1 cellular context compared by ENCODE assay signal in the genomic region with DNA sequence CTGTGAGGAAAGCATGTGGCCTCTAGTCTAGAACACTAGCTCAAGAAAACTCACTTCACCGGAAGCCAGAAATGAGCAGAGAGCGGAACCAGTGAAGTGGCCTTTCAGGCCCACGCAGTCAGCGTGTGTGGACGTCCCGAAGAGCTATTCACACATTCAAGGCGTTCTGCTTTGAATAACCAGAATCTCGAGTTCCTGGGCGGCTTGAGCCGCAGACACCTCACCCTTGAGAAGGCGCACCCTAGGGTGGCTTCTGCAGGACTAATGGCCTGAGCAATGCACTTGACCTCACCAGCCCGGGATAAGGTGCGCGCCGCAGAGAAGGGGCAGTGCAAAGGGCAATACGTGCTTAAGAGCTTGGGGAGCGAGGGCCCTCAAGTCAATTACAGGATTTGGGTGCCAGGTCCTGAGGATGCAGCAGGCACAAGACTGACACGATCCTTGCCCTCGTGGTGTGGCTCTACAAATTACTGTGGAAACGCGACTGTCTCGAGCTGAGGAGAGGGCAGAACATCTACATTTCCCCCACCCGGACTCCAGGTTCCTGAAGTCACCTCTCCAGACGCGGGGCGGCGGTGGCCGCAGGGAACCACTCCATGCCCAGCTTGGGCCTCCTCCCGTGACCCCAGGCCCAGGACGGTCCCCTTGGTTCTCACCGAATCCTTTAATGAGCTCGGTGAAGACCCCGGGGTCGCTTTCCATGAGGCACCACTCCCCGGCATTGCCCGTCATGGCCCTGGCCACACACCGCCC.
TF ChIP-seq lines count a peak whose summit lies in the region.

No MANE protein-coding gene starts in this region.

TF ChIP-seq in K562, 482 proteins besides CTCF, POLR2A, EP300 and RAD21 (continued from another document and continues in another):
- TF ChIP-seq, protein P1, sequence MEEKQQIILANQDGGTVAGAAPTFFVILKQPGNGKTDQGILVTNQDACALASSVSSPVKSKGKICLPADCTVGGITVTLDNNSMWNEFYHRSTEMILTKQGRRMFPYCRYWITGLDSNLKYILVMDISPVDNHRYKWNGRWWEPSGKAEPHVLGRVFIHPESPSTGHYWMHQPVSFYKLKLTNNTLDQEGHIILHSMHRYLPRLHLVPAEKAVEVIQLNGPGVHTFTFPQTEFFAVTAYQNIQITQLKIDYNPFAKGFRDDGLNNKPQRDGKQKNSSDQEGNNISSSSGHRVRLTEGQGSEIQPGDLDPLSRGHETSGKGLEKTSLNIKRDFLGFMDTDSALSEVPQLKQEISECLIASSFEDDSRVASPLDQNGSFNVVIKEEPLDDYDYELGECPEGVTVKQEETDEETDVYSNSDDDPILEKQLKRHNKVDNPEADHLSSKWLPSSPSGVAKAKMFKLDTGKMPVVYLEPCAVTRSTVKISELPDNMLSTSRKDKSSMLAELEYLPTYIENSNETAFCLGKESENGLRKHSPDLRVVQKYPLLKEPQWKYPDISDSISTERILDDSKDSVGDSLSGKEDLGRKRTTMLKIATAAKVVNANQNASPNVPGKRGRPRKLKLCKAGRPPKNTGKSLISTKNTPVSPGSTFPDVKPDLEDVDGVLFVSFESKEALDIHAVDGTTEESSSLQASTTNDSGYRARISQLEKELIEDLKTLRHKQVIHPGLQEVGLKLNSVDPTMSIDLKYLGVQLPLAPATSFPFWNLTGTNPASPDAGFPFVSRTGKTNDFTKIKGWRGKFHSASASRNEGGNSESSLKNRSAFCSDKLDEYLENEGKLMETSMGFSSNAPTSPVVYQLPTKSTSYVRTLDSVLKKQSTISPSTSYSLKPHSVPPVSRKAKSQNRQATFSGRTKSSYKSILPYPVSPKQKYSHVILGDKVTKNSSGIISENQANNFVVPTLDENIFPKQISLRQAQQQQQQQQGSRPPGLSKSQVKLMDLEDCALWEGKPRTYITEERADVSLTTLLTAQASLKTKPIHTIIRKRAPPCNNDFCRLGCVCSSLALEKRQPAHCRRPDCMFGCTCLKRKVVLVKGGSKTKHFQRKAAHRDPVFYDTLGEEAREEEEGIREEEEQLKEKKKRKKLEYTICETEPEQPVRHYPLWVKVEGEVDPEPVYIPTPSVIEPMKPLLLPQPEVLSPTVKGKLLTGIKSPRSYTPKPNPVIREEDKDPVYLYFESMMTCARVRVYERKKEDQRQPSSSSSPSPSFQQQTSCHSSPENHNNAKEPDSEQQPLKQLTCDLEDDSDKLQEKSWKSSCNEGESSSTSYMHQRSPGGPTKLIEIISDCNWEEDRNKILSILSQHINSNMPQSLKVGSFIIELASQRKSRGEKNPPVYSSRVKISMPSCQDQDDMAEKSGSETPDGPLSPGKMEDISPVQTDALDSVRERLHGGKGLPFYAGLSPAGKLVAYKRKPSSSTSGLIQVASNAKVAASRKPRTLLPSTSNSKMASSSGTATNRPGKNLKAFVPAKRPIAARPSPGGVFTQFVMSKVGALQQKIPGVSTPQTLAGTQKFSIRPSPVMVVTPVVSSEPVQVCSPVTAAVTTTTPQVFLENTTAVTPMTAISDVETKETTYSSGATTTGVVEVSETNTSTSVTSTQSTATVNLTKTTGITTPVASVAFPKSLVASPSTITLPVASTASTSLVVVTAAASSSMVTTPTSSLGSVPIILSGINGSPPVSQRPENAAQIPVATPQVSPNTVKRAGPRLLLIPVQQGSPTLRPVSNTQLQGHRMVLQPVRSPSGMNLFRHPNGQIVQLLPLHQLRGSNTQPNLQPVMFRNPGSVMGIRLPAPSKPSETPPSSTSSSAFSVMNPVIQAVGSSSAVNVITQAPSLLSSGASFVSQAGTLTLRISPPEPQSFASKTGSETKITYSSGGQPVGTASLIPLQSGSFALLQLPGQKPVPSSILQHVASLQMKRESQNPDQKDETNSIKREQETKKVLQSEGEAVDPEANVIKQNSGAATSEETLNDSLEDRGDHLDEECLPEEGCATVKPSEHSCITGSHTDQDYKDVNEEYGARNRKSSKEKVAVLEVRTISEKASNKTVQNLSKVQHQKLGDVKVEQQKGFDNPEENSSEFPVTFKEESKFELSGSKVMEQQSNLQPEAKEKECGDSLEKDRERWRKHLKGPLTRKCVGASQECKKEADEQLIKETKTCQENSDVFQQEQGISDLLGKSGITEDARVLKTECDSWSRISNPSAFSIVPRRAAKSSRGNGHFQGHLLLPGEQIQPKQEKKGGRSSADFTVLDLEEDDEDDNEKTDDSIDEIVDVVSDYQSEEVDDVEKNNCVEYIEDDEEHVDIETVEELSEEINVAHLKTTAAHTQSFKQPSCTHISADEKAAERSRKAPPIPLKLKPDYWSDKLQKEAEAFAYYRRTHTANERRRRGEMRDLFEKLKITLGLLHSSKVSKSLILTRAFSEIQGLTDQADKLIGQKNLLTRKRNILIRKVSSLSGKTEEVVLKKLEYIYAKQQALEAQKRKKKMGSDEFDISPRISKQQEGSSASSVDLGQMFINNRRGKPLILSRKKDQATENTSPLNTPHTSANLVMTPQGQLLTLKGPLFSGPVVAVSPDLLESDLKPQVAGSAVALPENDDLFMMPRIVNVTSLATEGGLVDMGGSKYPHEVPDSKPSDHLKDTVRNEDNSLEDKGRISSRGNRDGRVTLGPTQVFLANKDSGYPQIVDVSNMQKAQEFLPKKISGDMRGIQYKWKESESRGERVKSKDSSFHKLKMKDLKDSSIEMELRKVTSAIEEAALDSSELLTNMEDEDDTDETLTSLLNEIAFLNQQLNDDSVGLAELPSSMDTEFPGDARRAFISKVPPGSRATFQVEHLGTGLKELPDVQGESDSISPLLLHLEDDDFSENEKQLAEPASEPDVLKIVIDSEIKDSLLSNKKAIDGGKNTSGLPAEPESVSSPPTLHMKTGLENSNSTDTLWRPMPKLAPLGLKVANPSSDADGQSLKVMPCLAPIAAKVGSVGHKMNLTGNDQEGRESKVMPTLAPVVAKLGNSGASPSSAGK (IDR thresholded peaks at IDR 0.05): peak; percentile 53
- TF ChIP-seq, protein P2, sequence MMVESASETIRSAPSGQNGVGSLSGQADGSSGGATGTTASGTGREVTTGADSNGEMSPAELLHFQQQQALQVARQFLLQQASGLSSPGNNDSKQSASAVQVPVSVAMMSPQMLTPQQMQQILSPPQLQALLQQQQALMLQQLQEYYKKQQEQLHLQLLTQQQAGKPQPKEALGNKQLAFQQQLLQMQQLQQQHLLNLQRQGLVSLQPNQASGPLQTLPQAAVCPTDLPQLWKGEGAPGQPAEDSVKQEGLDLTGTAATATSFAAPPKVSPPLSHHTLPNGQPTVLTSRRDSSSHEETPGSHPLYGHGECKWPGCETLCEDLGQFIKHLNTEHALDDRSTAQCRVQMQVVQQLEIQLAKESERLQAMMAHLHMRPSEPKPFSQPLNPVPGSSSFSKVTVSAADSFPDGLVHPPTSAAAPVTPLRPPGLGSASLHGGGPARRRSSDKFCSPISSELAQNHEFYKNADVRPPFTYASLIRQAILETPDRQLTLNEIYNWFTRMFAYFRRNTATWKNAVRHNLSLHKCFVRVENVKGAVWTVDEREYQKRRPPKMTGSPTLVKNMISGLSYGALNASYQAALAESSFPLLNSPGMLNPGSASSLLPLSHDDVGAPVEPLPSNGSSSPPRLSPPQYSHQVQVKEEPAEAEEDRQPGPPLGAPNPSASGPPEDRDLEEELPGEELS (CRISPR knock-in tag; IDR thresholded peaks at IDR 0.05; ENCODE audit: borderline replicate concordance): no peak
- TF ChIP-seq ZNF764 (CRISPR knock-in tag; IDR thresholded peaks at IDR 0.05; ENCODE audit: low read depth): 0 out of 2 replicates have a peak, but pooled peaks have one; percentile 38
- TF ChIP-seq ZNF589 (CRISPR knock-in tag; IDR thresholded peaks at IDR 0.05; ENCODE audit: low read depth): peak; percentile 71; the same call in 1 of the 2 replicates
- TF ChIP-seq PHTF2 (CRISPR knock-in tag; IDR thresholded peaks at IDR 0.05): 0 out of 2 replicates have a peak, but pooled peaks have one; percentile 32
- TF ChIP-seq, protein P3, sequence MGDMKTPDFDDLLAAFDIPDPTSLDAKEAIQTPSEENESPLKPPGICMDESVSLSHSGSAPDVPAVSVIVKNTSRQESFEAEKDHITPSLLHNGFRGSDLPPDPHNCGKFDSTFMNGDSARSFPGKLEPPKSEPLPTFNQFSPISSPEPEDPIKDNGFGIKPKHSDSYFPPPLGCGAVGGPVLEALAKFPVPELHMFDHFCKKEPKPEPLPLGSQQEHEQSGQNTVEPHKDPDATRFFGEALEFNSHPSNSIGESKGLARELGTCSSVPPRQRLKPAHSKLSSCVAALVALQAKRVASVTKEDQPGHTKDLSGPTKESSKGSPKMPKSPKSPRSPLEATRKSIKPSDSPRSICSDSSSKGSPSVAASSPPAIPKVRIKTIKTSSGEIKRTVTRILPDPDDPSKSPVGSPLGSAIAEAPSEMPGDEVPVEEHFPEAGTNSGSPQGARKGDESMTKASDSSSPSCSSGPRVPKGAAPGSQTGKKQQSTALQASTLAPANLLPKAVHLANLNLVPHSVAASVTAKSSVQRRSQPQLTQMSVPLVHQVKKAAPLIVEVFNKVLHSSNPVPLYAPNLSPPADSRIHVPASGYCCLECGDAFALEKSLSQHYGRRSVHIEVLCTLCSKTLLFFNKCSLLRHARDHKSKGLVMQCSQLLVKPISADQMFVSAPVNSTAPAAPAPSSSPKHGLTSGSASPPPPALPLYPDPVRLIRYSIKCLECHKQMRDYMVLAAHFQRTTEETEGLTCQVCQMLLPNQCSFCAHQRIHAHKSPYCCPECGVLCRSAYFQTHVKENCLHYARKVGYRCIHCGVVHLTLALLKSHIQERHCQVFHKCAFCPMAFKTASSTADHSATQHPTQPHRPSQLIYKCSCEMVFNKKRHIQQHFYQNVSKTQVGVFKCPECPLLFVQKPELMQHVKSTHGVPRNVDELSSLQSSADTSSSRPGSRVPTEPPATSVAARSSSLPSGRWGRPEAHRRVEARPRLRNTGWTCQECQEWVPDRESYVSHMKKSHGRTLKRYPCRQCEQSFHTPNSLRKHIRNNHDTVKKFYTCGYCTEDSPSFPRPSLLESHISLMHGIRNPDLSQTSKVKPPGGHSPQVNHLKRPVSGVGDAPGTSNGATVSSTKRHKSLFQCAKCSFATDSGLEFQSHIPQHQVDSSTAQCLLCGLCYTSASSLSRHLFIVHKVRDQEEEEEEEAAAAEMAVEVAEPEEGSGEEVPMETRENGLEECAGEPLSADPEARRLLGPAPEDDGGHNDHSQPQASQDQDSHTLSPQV (IDR thresholded peaks at IDR 0.05): peak; percentile 32
- TF ChIP-seq ZNF232 (CRISPR knock-in tag; IDR thresholded peaks at IDR 0.05): no peak
- TF ChIP-seq, protein P4, sequence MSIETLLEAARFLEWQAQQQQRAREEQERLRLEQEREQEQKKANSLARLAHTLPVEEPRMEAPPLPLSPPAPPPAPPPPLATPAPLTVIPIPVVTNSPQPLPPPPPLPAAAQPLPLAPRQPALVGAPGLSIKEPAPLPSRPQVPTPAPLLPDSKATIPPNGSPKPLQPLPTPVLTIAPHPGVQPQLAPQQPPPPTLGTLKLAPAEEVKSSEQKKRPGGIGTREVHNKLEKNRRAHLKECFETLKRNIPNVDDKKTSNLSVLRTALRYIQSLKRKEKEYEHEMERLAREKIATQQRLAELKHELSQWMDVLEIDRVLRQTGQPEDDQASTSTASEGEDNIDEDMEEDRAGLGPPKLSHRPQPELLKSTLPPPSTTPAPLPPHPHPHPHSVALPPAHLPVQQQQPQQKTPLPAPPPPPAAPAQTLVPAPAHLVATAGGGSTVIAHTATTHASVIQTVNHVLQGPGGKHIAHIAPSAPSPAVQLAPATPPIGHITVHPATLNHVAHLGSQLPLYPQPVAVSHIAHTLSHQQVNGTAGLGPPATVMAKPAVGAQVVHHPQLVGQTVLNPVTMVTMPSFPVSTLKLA (conservative IDR thresholded peaks at IDR 0.05): no peak; a peak in 2 of 4 replicates
- TF ChIP-seq, protein P5, sequence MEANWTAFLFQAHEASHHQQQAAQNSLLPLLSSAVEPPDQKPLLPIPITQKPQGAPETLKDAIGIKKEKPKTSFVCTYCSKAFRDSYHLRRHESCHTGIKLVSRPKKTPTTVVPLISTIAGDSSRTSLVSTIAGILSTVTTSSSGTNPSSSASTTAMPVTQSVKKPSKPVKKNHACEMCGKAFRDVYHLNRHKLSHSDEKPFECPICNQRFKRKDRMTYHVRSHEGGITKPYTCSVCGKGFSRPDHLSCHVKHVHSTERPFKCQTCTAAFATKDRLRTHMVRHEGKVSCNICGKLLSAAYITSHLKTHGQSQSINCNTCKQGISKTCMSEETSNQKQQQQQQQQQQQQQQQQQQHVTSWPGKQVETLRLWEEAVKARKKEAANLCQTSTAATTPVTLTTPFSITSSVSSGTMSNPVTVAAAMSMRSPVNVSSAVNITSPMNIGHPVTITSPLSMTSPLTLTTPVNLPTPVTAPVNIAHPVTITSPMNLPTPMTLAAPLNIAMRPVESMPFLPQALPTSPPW (CRISPR knock-in tag; IDR thresholded peaks at IDR 0.05): no peak
- 0 out of 2 replicates have a peak, but pooled peaks have one; percentile 79 for TF ChIP-seq OTX1 (CRISPR knock-in tag; IDR thresholded peaks at IDR 0.05)
- TF ChIP-seq DMBX1 (CRISPR knock-in tag; IDR thresholded peaks at IDR 0.05; ENCODE audit: borderline replicate concordance): peak; percentile 54; the same call in 1 of the 2 replicates
- 0 out of 2 replicates have a peak, but pooled peaks have one; percentile 60 for TF ChIP-seq ZNF586 (CRISPR knock-in tag; conservative IDR thresholded peaks at IDR 0.05)
- TF ChIP-seq ELF1 (tag; IDR thresholded peaks at IDR 0.05): peak; percentile 14; the same call in 1 of the 2 replicates
- TF ChIP-seq, protein P6, sequence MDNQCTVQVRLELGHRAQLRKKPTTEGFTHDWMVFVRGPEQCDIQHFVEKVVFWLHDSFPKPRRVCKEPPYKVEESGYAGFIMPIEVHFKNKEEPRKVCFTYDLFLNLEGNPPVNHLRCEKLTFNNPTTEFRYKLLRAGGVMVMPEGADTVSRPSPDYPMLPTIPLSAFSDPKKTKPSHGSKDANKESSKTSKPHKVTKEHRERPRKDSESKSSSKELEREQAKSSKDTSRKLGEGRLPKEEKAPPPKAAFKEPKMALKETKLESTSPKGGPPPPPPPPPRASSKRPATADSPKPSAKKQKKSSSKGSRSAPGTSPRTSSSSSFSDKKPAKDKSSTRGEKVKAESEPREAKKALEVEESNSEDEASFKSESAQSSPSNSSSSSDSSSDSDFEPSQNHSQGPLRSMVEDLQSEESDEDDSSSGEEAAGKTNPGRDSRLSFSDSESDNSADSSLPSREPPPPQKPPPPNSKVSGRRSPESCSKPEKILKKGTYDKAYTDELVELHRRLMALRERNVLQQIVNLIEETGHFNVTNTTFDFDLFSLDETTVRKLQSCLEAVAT (IDR thresholded peaks at IDR 0.05): peak in 1 of 2 experiments; percentile 15; a peak in 2 of 4 replicates
- TF ChIP-seq TSC22D4 (tag; IDR thresholded peaks at IDR 0.05): no peak
- no peak for TF ChIP-seq RBM34 (IDR thresholded peaks at IDR 0.05; ENCODE audit: borderline replicate concordance, insufficient read depth, low read length)
- TF ChIP-seq IFI16 (CRISPR knock-in tag; IDR thresholded peaks at IDR 0.05): no peak
- TF ChIP-seq NR4A1 (CRISPR knock-in tag; IDR thresholded peaks at IDR 0.05): 0 out of 2 replicates have a peak, but pooled peaks have one; percentile 40
- no peak for TF ChIP-seq NR4A1 (tag; IDR thresholded peaks at IDR 0.05)
- TF ChIP-seq ETV1 (tag; conservative IDR thresholded peaks at IDR 0.05; ENCODE audit: low read depth): peak; percentile 92
- no peak for TF ChIP-seq ELF2 (CRISPR knock-in tag; IDR thresholded peaks at IDR 0.05)
- peak; percentile 95; the same call in 1 of the 2 replicates for TF ChIP-seq ZC3H4 (CRISPR knock-in tag; IDR thresholded peaks at IDR 0.05; ENCODE audit: borderline replicate concordance)
- no peak for TF ChIP-seq TCF3 (CRISPR knock-in tag; IDR thresholded peaks at IDR 0.05)
- 0 out of 2 replicates have a peak, but pooled peaks have one; percentile 11 for TF ChIP-seq LEF1 (IDR thresholded peaks at IDR 0.05)
- no peak for TF ChIP-seq SUPT5H (IDR thresholded peaks at IDR 0.05)
- 0 out of 2 replicates have a peak, but pooled peaks have one; percentile 18 for TF ChIP-seq PTBP1 (IDR thresholded peaks at IDR 0.05; ENCODE audit: low read depth, low read length)
- TF ChIP-seq PML (IDR thresholded peaks at IDR 0.05; ENCODE audit: low read length): no peak; the same call in 1 of the 2 replicates
- TF ChIP-seq L3MBTL2 (IDR thresholded peaks at IDR 0.05): peak; percentile 60
